Comparison of ENCODE assay signal across 1 cellular context in the genomic region with DNA sequence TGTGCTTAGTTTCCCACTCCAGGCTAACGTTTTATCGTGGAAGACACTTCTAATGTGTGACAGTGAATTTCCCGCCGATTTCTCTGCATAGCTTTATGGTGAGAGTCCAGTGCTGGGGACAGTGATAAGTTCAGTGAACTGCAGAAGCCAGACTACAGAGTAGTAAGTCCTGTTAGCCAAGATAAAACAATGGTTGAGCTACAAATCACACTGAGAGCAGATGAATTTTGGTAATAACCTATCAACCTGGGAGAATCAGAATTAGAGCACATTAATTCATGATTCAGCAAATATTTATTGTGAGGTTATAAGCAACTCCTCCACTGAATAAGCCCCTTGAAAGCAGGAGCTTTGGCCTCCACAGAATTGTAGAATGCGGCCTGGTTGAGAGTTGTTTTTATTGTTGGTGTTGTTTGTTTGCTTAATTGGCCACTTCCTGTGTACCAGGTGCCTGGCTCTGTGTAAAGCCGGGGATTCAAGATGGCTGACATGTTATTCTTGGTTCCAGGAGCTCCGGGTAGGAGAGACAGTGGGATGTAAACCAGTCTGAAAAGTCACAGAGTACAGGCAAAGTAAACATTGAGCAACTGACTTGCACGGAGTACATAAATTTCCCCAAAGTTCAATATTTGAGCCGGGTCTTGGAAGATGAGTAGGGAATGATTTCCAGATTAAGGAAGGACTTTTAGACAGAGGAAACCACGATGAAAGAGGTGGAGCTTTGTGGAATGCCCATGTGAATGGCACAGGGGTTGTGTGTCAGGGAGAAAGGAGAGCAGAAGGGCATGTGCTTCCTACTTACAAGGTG.
TF ChIP-seq lines count a peak whose summit lies in the region.

No MANE protein-coding gene starts in this region.

TF ChIP-seq in HepG2, 621 proteins besides CTCF, POLR2A, EP300 and RAD21 (continued from another document and continues in another):
- TF ChIP-seq ZNF646 (CRISPR knock-in tag; IDR thresholded peaks at IDR 0.05) (no peak), HOMEZ (CRISPR knock-in tag; IDR thresholded peaks at IDR 0.05; ENCODE audit: low read depth) (0 out of 2 replicates have a peak, but pooled peaks have one; percentile 32), AFF4 (CRISPR knock-in tag; IDR thresholded peaks at IDR 0.05) (no peak), FOXA3 (CRISPR knock-in tag; IDR thresholded peaks at IDR 0.05) (peak; percentile 84), TGIF2 (CRISPR knock-in tag; IDR thresholded peaks at IDR 0.05) (no peak), ZFX (CRISPR knock-in tag; IDR thresholded peaks at IDR 0.05; ENCODE audit: low read depth) (no peak), REL (CRISPR knock-in tag; conservative IDR thresholded peaks at IDR 0.05) (no peak), ERF (CRISPR knock-in tag; IDR thresholded peaks at IDR 0.05) (no peak), NFE2 (CRISPR knock-in tag; IDR thresholded peaks at IDR 0.05) (no peak), ATF4 (CRISPR knock-in tag; IDR thresholded peaks at IDR 0.05) (no peak), KLF15 (CRISPR knock-in tag; IDR thresholded peaks at IDR 0.05; ENCODE audit: borderline replicate concordance) (no peak), ZNF451 (CRISPR knock-in tag; IDR thresholded peaks at IDR 0.05) (no peak), NCOR1 (IDR thresholded peaks at IDR 0.05; ENCODE audit: borderline replicate concordance, low read length) (no peak), DRAP1 (CRISPR knock-in tag; IDR thresholded peaks at IDR 0.05) (no peak), RARG (CRISPR knock-in tag; IDR thresholded peaks at IDR 0.05; ENCODE audit: low read depth) (no peak), SMAD9 (CRISPR knock-in tag; IDR thresholded peaks at IDR 0.05) (no peak), ZFYVE20 (CRISPR knock-in tag; IDR thresholded peaks at IDR 0.05; ENCODE audit: borderline replicate concordance, low read depth) (no peak)
- TF ChIP-seq, protein P1, sequence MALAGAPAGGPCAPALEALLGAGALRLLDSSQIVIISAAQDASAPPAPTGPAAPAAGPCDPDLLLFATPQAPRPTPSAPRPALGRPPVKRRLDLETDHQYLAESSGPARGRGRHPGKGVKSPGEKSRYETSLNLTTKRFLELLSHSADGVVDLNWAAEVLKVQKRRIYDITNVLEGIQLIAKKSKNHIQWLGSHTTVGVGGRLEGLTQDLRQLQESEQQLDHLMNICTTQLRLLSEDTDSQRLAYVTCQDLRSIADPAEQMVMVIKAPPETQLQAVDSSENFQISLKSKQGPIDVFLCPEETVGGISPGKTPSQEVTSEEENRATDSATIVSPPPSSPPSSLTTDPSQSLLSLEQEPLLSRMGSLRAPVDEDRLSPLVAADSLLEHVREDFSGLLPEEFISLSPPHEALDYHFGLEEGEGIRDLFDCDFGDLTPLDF (CRISPR knock-in tag; IDR thresholded peaks at IDR 0.05) = no peak
- TF ChIP-seq, protein P2, sequence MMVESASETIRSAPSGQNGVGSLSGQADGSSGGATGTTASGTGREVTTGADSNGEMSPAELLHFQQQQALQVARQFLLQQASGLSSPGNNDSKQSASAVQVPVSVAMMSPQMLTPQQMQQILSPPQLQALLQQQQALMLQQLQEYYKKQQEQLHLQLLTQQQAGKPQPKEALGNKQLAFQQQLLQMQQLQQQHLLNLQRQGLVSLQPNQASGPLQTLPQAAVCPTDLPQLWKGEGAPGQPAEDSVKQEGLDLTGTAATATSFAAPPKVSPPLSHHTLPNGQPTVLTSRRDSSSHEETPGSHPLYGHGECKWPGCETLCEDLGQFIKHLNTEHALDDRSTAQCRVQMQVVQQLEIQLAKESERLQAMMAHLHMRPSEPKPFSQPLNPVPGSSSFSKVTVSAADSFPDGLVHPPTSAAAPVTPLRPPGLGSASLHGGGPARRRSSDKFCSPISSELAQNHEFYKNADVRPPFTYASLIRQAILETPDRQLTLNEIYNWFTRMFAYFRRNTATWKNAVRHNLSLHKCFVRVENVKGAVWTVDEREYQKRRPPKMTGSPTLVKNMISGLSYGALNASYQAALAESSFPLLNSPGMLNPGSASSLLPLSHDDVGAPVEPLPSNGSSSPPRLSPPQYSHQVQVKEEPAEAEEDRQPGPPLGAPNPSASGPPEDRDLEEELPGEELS (CRISPR knock-in tag; IDR thresholded peaks at IDR 0.05) = peak; percentile 45; the same call in 1 of the 2 replicates
- TF ChIP-seq, protein P3, sequence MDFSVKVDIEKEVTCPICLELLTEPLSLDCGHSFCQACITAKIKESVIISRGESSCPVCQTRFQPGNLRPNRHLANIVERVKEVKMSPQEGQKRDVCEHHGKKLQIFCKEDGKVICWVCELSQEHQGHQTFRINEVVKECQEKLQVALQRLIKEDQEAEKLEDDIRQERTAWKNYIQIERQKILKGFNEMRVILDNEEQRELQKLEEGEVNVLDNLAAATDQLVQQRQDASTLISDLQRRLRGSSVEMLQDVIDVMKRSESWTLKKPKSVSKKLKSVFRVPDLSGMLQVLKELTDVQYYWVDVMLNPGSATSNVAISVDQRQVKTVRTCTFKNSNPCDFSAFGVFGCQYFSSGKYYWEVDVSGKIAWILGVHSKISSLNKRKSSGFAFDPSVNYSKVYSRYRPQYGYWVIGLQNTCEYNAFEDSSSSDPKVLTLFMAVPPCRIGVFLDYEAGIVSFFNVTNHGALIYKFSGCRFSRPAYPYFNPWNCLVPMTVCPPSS (IDR thresholded peaks at IDR 0.05) = no peak
- TF ChIP-seq, protein P4, sequence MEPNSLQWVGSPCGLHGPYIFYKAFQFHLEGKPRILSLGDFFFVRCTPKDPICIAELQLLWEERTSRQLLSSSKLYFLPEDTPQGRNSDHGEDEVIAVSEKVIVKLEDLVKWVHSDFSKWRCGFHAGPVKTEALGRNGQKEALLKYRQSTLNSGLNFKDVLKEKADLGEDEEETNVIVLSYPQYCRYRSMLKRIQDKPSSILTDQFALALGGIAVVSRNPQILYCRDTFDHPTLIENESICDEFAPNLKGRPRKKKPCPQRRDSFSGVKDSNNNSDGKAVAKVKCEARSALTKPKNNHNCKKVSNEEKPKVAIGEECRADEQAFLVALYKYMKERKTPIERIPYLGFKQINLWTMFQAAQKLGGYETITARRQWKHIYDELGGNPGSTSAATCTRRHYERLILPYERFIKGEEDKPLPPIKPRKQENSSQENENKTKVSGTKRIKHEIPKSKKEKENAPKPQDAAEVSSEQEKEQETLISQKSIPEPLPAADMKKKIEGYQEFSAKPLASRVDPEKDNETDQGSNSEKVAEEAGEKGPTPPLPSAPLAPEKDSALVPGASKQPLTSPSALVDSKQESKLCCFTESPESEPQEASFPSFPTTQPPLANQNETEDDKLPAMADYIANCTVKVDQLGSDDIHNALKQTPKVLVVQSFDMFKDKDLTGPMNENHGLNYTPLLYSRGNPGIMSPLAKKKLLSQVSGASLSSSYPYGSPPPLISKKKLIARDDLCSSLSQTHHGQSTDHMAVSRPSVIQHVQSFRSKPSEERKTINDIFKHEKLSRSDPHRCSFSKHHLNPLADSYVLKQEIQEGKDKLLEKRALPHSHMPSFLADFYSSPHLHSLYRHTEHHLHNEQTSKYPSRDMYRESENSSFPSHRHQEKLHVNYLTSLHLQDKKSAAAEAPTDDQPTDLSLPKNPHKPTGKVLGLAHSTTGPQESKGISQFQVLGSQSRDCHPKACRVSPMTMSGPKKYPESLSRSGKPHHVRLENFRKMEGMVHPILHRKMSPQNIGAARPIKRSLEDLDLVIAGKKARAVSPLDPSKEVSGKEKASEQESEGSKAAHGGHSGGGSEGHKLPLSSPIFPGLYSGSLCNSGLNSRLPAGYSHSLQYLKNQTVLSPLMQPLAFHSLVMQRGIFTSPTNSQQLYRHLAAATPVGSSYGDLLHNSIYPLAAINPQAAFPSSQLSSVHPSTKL (CRISPR knock-in tag; IDR thresholded peaks at IDR 0.05) = peak; percentile 75
- TF ChIP-seq, protein P5, sequence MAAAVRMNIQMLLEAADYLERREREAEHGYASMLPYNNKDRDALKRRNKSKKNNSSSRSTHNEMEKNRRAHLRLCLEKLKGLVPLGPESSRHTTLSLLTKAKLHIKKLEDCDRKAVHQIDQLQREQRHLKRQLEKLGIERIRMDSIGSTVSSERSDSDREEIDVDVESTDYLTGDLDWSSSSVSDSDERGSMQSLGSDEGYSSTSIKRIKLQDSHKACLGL (CRISPR knock-in tag; IDR thresholded peaks at IDR 0.05) = no peak
